8 cellular contexts compared by ENCODE assay signal in the genomic region with DNA sequence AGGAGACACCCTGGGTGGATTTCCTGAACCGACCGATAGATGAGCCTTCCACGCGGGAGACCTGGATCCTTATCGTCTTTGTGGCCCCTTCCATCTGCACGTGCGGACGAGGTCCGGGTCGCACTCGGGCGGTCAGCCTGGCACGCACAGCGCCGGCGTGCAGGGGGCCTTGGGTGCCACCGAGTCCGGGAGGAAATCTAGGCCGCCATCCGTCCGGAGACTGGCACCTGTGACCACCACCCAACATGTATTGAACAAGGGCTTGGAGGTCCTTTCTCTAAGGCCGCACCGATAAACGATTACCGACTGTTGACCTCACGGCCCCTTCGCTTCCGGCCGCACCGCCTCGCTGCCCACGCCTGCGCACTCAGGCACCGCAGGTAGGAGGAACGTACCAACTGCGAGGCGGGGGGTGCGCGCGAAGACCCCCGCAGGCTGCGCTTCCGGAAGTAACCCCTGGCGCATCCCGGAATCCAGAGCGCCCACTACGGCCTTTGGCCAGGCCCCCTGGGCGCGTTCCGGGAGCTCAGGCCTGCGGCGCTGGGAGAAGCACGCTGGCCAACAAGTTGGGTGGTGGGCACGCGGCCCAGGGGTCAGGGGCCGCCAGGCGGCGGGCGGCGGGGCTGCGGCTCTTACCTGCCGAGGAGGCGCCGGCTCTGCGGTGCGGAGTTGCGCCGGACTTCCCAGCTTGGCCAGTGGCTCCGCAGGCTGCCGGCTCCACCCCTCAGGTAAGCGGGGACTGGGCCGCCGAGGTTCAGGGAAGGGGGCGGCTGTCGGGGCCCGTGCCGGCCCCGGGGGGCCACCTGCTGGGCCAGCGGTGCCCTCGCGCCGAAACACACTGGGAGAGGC. TPM values are rescaled to one million over a fixed set of nuclear protein-coding genes. Genes with fewer than 3 reads are reported as not detected.
DNase-seq lines count a peak whose midpoint lies in the region; ATAC-seq, FAIRE-seq and TF ChIP-seq lines count a peak whose summit lies in the region.

TSS of gene ACTR3C (minus strand) at position 713 of the 849 bp plus-strand sequence. CDS start 28,249 bp downstream, outside the sequence.
TSS of gene LRRC61 (plus strand) at position 523 of the 849 bp plus-strand sequence. CDS start 13,507 bp downstream, outside the sequence.

- peak in 1 of 2 donors; percentile 57 for TF ChIP-seq RAD21 in liver (IDR thresholded peaks at IDR 0.05)

- TF ChIP-seq CTCF in WTC11 (IDR thresholded peaks at IDR 0.05) (0 out of 2 replicates have a peak, but pooled peaks have one; percentile 11), liver (IDR thresholded peaks at IDR 0.05; ENCODE audit: low read depth, low read length, missing input control) (no peak)

- no peaks in the 10 kb centered on the region for H3K9me3 Mint-ChIP-seq in WTC11

- POLR2A ChIA-PET in WTC11 (lab: Charles Lee): interaction anchor here (0.9 to 1.2 kb wide), 3 partner anchors 12 to 46 kb away, joined by 3 to 4 read pairs (median 4); partner anchors contain the start of gene REPIN1

- CTCF ChIA-PET in WTC11 (lab: Charles Lee): interaction anchor here (1.0 kb wide), 1 partner anchor 369 kb away, joined by 3 read pairs; no protein-coding TSS in a partner anchor

- H3K4me1 ChIP-seq in liver (ENCODE audit: control insufficient read depth in 4 of 4, insufficient read depth in 4 of 4, low read length in 3 of 4): peaks cover 6 to 53% (median 28%) of the 10 kb centered on the region in 4 donors

- DNase-seq in GM12892 (ENCODE audit: insufficient read length) (no peak), NCI-H1930 (lab: John Stamatoyannopoulos, UW) (peak; percentile 84 to 87), WTC11 (ENCODE audit: low spot score) (peak; percentile 68), HTR-8/SVneo (ENCODE audit: insufficient read length, low spot score) (no peak)
- peak; percentile 39 for DNase-seq in central memory CD4-positive, alpha-beta T cell
- peak; percentile 54 for DNase-seq in stimulated activated CD8-positive, alpha-beta memory T cell treated with anti-CD3 and anti-CD28 coated beads, Interleukin-12 subunit alpha, Interleukin-12 subunit beta, amount 100 ng/mL, for 24 hours (ENCODE audit: extremely low read depth)

- no peaks in the 10 kb centered on the region for H3K27me3 ChIP-seq in liver (ENCODE audit: control insufficient read depth in 4 of 4, insufficient read depth in 4 of 4, low read length in 3 of 4)

- peak within 1 kb of the TSS; percentile 84 to 98 for H3K9ac ChIP-seq in liver (ENCODE audit: low read depth in 1 of 2, low read length in 2 of 2)

- ATAC-seq in HG02798 (IDR thresholded peaks at IDR 0.05; ENCODE audit: poor library complexity, unreplicated experiment) (peak; percentile 67), WTC11 (peak; percentile 65)

- H3K36me3 Mint-ChIP-seq in WTC11: peaks cover 24% of the 10 kb centered on the region

- H3K27me3 Mint-ChIP-seq in WTC11 (ENCODE audit: low read depth): peaks cover 18% of the 10 kb centered on the region

- H3K9me3 ChIP-seq in liver (ENCODE audit: control insufficient read depth in 4 of 4, low read length in 3 of 4): no peaks in the 10 kb centered on the region

- H3K27ac ChIP-seq in liver (ENCODE audit: low read depth in 1 of 2, low read length in 2 of 2): peak within 1 kb of the TSS; percentile 84 to 96

- FAIRE-seq in GM12892 (lab: Jason Lieb, UNC): peak; percentile 92
- no peak for FAIRE-seq in HTR-8/SVneo (lab: Jason Lieb, UNC)

- H3K4me3 Mint-ChIP-seq in WTC11: peak within 1 kb of the TSS; percentile 91

- H3K4me3 ChIP-seq in liver (ENCODE audit: low read depth in 1 of 3, low read length in 3 of 3): peak within 1 kb of the TSS; percentile 59 to 82 (median 75)

- peak within 1 kb of the TSS; percentile 96 for H3K27ac Mint-ChIP-seq in WTC11

- peaks cover 2 to 9% (median 5%) of the 10 kb centered on the region in 4 donors for H3K36me3 ChIP-seq in liver (ENCODE audit: control insufficient read depth in 4 of 4, insufficient read depth in 3 of 4, low read depth in 1 of 4, low read length in 3 of 4)

- peak; percentile 89 for TF ChIP-seq POLR2A in GM12892 (IDR thresholded peaks at IDR 0.05; ENCODE audit: low read depth, low read length)

- peaks cover 54% of the 10 kb centered on the region for H3K4me1 Mint-ChIP-seq in WTC11

- WGBS in liver: 2% methylated on average over 82 of the region's 82 CpGs

TF ChIP-seq in WTC11, 78 proteins besides CTCF, POLR2A, EP300 and RAD21 (continues in another document):
- TF ChIP-seq ZNF532 (CRISPR knock-in tag; IDR thresholded peaks at IDR 0.05; ENCODE audit: borderline replicate concordance) (no peak), TP53 (CRISPR knock-in tag; IDR thresholded peaks at IDR 0.05) (no peak), RORB (CRISPR knock-in tag; IDR thresholded peaks at IDR 0.05) (no peak), MYBL2 (CRISPR knock-in tag; IDR thresholded peaks at IDR 0.05) (peak; percentile 68; the same call in 1 of the 2 replicates), SMAD3 (CRISPR knock-in tag; IDR thresholded peaks at IDR 0.05; ENCODE audit: borderline replicate concordance) (no peak), NR3C1 (CRISPR knock-in tag; conservative IDR thresholded peaks at IDR 0.05; ENCODE audit: low read depth) (no peak)

TF ChIP-seq in liver, 16 proteins besides CTCF, POLR2A, EP300 and RAD21:
- TF ChIP-seq GABPA (IDR thresholded peaks at IDR 0.05 in 1 of 2, conservative IDR thresholded peaks at IDR 0.05 in 1 of 2) (peak in 1 of 2 donors; percentile 39), FOXA1 (IDR thresholded peaks at IDR 0.05) (no peak), HNF4A (conservative IDR thresholded peaks at IDR 0.05) (peak in 1 of 2 donors; percentile 37), JUND (IDR thresholded peaks at IDR 0.05) (no peak), NR2F2 (IDR thresholded peaks at IDR 0.05) (peak; percentile 47), TAF1 (conservative IDR thresholded peaks at IDR 0.05) (peak; percentile 7), SP1 (IDR thresholded peaks at IDR 0.05) (peak; percentile 62), HNF4G (IDR thresholded peaks at IDR 0.05) (peak; percentile 12), EGR1 (IDR thresholded peaks at IDR 0.05; ENCODE audit: low read depth in 2 of 2) (no peak), ATF3 (IDR thresholded peaks at IDR 0.05) (no peak), RXRA (IDR thresholded peaks at IDR 0.05) (peak; percentile 43 to 69)
- TF ChIP-seq, protein P1, sequence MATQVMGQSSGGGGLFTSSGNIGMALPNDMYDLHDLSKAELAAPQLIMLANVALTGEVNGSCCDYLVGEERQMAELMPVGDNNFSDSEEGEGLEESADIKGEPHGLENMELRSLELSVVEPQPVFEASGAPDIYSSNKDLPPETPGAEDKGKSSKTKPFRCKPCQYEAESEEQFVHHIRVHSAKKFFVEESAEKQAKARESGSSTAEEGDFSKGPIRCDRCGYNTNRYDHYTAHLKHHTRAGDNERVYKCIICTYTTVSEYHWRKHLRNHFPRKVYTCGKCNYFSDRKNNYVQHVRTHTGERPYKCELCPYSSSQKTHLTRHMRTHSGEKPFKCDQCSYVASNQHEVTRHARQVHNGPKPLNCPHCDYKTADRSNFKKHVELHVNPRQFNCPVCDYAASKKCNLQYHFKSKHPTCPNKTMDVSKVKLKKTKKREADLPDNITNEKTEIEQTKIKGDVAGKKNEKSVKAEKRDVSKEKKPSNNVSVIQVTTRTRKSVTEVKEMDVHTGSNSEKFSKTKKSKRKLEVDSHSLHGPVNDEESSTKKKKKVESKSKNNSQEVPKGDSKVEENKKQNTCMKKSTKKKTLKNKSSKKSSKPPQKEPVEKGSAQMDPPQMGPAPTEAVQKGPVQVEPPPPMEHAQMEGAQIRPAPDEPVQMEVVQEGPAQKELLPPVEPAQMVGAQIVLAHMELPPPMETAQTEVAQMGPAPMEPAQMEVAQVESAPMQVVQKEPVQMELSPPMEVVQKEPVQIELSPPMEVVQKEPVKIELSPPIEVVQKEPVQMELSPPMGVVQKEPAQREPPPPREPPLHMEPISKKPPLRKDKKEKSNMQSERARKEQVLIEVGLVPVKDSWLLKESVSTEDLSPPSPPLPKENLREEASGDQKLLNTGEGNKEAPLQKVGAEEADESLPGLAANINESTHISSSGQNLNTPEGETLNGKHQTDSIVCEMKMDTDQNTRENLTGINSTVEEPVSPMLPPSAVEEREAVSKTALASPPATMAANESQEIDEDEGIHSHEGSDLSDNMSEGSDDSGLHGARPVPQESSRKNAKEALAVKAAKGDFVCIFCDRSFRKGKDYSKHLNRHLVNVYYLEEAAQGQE (IDR thresholded peaks at IDR 0.05): no peak

RNA-seq across cellular contexts. Expression of gene ACTR3C, which starts in this region (rescaled TPM):
- polyA plus RNA-seq in GM12892 (2012; ENCODE audit: missing spikeins): 2.8 TPM
- total RNA-seq in WTC11 (2021) (0.96 to 1.5 TPM (median 1.4 TPM) in 3 replicates), liver (10 to 100 TPM in 1 of 2 donors, 1 to 10 TPM in 1; 3.0 to 61.7 TPM)
- 10 to 100 TPM; 26.6 to 30.1 TPM for polyA plus RNA-seq in liver

RNA-seq across cellular contexts. Expression of gene LRRC61, which starts in this region (rescaled TPM):
- polyA plus RNA-seq in GM12892 (2012; ENCODE audit: missing spikeins): 6.6 TPM
- total RNA-seq in WTC11 (2021): 27.7 to 33.3 TPM (median 32.7 TPM) in 3 replicates
- 10 to 100 TPM; 12.0 to 17.2 TPM for total RNA-seq in liver
- polyA plus RNA-seq in liver: 10 to 100 TPM; 13.9 to 21.0 TPM

Comparison
In these comparisons a context has a peak if more than half of its experiments do, and no peak if none do; other contexts are left out.
1. DNase-seq: peak in NCI-H1930 (2 of 2), WTC11 (single experiment), central memory CD4-positive, alpha-beta T cell (single experiment) and stimulated activated CD8-positive, alpha-beta memory T cell treated with anti-CD3 and anti-CD28 coated beads, Interleukin-12 subunit alpha, Interleukin-12 subunit beta, amount 100 ng/mL, for 24 hours (single experiment); none in GM12892 (single experiment) and HTR-8/SVneo (single experiment).